In the genomic region with DNA sequence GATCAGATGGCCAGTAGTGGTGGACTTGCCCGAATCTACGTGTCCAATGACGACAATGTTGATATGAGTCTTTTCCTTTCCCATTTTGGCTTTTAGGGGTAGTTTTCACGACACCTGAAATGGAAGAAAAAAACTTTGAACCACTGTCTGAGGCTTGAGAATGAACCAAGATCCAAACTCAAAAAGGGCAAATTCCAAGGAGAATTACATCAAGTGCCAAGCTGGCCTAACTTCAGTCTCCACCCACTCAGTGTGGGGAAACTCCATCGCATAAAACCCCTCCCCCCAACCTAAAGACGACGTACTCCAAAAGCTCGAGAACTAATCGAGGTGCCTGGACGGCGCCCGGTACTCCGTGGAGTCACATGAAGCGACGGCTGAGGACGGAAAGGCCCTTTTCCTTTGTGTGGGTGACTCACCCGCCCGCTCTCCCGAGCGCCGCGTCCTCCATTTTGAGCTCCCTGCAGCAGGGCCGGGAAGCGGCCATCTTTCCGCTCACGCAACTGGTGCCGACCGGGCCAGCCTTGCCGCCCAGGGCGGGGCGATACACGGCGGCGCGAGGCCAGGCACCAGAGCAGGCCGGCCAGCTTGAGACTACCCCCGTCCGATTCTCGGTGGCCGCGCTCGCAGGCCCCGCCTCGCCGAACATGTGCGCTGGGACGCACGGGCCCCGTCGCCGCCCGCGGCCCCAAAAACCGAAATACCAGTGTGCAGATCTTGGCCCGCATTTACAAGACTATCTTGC, we compare ENCODE assay signal across 1 cellular context.
TF ChIP-seq lines count a peak whose summit lies in the region.

No MANE protein-coding gene starts in this region.

TF ChIP-seq in HepG2, 621 proteins besides CTCF, POLR2A, EP300 and RAD21 (continued from another document and continues in another):
- TF ChIP-seq, protein P1, sequence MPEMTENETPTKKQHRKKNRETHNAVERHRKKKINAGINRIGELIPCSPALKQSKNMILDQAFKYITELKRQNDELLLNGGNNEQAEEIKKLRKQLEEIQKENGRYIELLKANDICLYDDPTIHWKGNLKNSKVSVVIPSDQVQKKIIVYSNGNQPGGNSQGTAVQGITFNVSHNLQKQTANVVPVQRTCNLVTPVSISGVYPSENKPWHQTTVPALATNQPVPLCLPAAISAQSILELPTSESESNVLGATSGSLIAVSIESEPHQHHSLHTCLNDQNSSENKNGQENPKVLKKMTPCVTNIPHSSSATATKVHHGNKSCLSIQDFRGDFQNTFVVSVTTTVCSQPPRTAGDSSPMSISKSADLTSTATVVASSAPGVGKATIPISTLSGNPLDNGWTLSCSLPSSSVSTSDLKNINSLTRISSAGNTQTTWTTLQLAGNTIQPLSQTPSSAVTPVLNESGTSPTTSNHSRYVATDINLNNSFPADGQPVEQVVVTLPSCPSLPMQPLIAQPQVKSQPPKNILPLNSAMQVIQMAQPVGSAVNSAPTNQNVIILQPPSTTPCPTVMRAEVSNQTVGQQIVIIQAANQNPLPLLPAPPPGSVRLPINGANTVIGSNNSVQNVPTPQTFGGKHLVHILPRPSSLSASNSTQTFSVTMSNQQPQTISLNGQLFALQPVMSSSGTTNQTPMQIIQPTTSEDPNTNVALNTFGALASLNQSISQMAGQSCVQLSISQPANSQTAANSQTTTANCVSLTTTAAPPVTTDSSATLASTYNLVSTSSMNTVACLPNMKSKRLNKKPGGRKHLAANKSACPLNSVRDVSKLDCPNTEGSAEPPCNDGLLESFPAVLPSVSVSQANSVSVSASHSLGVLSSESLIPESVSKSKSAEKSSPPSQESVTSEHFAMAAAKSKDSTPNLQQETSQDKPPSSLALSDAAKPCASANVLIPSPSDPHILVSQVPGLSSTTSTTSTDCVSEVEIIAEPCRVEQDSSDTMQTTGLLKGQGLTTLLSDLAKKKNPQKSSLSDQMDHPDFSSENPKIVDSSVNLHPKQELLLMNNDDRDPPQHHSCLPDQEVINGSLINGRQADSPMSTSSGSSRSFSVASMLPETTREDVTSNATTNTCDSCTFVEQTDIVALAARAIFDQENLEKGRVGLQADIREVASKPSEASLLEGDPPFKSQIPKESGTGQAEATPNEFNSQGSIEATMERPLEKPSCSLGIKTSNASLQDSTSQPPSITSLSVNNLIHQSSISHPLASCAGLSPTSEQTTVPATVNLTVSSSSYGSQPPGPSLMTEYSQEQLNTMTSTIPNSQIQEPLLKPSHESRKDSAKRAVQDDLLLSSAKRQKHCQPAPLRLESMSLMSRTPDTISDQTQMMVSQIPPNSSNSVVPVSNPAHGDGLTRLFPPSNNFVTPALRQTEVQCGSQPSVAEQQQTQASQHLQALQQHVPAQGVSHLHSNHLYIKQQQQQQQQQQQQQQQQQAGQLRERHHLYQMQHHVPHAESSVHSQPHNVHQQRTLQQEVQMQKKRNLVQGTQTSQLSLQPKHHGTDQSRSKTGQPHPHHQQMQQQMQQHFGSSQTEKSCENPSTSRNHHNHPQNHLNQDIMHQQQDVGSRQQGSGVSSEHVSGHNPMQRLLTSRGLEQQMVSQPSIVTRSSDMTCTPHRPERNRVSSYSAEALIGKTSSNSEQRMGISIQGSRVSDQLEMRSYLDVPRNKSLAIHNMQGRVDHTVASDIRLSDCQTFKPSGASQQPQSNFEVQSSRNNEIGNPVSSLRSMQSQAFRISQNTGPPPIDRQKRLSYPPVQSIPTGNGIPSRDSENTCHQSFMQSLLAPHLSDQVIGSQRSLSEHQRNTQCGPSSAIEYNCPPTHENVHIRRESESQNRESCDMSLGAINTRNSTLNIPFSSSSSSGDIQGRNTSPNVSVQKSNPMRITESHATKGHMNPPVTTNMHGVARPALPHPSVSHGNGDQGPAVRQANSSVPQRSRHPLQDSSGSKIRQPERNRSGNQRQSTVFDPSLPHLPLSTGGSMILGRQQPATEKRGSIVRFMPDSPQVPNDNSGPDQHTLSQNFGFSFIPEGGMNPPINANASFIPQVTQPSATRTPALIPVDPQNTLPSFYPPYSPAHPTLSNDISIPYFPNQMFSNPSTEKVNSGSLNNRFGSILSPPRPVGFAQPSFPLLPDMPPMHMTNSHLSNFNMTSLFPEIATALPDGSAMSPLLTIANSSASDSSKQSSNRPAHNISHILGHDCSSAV (CRISPR knock-in tag; IDR thresholded peaks at IDR 0.05; ENCODE audit: borderline replicate concordance): no peak
- no peak for TF ChIP-seq ARID2 (CRISPR knock-in tag; IDR thresholded peaks at IDR 0.05; ENCODE audit: borderline replicate concordance)
- no peak for TF ChIP-seq ZNF367 (CRISPR knock-in tag; IDR thresholded peaks at IDR 0.05; ENCODE audit: borderline replicate concordance)
- no peak; the same call in 1 of the 2 replicates for TF ChIP-seq ZSCAN12 (CRISPR knock-in tag; IDR thresholded peaks at IDR 0.05)
- TF ChIP-seq AKAP8 (CRISPR knock-in tag; IDR thresholded peaks at IDR 0.05): peak; percentile 93
- TF ChIP-seq TBL1XR1 (IDR thresholded peaks at IDR 0.05; ENCODE audit: borderline replicate concordance, low read length, partially characterized antibody): no peak
- no peak for TF ChIP-seq KDM5B (CRISPR knock-in tag; IDR thresholded peaks at IDR 0.05; ENCODE audit: borderline replicate concordance)
- TF ChIP-seq KLF6 (CRISPR knock-in tag; IDR thresholded peaks at IDR 0.05): peak; percentile 61
- TF ChIP-seq, protein P2, sequence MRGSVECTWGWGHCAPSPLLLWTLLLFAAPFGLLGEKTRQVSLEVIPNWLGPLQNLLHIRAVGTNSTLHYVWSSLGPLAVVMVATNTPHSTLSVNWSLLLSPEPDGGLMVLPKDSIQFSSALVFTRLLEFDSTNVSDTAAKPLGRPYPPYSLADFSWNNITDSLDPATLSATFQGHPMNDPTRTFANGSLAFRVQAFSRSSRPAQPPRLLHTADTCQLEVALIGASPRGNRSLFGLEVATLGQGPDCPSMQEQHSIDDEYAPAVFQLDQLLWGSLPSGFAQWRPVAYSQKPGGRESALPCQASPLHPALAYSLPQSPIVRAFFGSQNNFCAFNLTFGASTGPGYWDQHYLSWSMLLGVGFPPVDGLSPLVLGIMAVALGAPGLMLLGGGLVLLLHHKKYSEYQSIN (CRISPR knock-in tag; IDR thresholded peaks at IDR 0.05; ENCODE audit: borderline replicate concordance): no peak; the same call in 1 of the 2 replicates
- TF ChIP-seq SAP130 (CRISPR knock-in tag; IDR thresholded peaks at IDR 0.05; ENCODE audit: low read depth): no peak
- TF ChIP-seq, protein P3, sequence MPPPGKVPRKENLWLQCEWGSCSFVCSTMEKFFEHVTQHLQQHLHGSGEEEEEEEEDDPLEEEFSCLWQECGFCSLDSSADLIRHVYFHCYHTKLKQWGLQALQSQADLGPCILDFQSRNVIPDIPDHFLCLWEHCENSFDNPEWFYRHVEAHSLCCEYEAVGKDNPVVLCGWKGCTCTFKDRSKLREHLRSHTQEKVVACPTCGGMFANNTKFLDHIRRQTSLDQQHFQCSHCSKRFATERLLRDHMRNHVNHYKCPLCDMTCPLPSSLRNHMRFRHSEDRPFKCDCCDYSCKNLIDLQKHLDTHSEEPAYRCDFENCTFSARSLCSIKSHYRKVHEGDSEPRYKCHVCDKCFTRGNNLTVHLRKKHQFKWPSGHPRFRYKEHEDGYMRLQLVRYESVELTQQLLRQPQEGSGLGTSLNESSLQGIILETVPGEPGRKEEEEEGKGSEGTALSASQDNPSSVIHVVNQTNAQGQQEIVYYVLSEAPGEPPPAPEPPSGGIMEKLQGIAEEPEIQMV (CRISPR knock-in tag; IDR thresholded peaks at IDR 0.05; ENCODE audit: low read depth): no peak
- no peak for TF ChIP-seq CBX1 (IDR thresholded peaks at IDR 0.05; ENCODE audit: low read depth)
- TF ChIP-seq, protein P4, sequence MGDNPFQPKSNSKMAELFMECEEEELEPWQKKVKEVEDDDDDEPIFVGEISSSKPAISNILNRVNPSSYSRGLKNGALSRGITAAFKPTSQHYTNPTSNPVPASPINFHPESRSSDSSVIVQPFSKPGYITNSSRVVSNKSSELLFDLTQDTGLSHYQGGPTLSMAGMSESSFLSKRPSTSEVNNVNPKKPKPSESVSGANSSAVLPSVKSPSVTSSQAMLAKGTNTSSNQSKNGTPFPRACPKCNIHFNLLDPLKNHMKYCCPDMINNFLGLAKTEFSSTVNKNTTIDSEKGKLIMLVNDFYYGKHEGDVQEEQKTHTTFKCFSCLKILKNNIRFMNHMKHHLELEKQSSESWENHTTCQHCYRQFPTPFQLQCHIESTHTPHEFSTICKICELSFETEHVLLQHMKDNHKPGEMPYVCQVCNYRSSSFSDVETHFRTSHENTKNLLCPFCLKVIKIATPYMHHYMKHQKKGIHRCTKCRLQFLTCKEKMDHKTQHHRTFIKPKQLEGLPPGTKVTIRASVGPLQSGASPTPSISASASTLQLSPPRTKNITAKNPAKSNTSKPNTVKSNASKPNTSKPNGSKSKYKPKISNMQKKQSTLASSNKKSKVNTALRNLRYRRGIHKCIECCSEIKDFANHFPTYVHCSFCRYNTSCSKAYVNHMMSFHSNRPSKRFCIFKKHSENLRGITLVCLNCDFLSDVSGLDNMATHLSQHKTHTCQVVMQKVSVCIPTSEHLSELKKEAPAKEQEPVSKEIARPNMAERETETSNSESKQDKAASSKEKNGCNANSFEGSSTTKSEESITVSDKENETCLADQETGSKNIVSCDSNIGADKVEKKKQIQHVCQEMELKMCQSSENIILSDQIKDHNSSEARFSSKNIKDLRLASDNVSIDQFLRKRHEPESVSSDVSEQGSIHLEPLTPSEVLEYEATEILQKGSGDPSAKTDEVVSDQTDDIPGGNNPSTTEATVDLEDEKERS (CRISPR knock-in tag; IDR thresholded peaks at IDR 0.05): no peak
- TF ChIP-seq HMGA1 (CRISPR knock-in tag; conservative IDR thresholded peaks at IDR 0.05): no peak
- 0 out of 2 replicates have a peak, but pooled peaks have one; percentile 4 for TF ChIP-seq ZBTB3 (CRISPR knock-in tag; IDR thresholded peaks at IDR 0.05; ENCODE audit: borderline replicate concordance, low read depth)
- TF ChIP-seq ZNF441 (CRISPR knock-in tag; IDR thresholded peaks at IDR 0.05; ENCODE audit: borderline replicate concordance): no peak
- no peak for TF ChIP-seq ZNF354B (CRISPR knock-in tag; IDR thresholded peaks at IDR 0.05)
- no peak for TF ChIP-seq ZNF143 (CRISPR knock-in tag; IDR thresholded peaks at IDR 0.05)
- TF ChIP-seq, protein P5, sequence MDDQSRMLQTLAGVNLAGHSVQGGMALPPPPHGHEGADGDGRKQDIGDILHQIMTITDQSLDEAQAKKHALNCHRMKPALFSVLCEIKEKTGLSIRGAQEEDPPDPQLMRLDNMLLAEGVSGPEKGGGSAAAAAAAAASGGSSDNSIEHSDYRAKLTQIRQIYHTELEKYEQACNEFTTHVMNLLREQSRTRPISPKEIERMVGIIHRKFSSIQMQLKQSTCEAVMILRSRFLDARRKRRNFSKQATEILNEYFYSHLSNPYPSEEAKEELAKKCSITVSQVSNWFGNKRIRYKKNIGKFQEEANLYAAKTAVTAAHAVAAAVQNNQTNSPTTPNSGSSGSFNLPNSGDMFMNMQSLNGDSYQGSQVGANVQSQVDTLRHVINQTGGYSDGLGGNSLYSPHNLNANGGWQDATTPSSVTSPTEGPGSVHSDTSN (CRISPR knock-in tag; IDR thresholded peaks at IDR 0.05; ENCODE audit: borderline replicate concordance): no peak
- TF ChIP-seq EEA1 (CRISPR knock-in tag; IDR thresholded peaks at IDR 0.05; ENCODE audit: borderline replicate concordance): peak; percentile 89
- TF ChIP-seq, protein P6, sequence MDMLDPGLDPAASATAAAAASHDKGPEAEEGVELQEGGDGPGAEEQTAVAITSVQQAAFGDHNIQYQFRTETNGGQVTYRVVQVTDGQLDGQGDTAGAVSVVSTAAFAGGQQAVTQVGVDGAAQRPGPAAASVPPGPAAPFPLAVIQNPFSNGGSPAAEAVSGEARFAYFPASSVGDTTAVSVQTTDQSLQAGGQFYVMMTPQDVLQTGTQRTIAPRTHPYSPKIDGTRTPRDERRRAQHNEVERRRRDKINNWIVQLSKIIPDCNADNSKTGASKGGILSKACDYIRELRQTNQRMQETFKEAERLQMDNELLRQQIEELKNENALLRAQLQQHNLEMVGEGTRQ (IDR thresholded peaks at IDR 0.05; ENCODE audit: low read depth, low read length): no peak
- TF ChIP-seq, protein P6 (CRISPR knock-in tag; IDR thresholded peaks at IDR 0.05; ENCODE audit: borderline replicate concordance): no peak
- TF ChIP-seq ZNF766 (CRISPR knock-in tag; IDR thresholded peaks at IDR 0.05; ENCODE audit: borderline replicate concordance): no peak
- TF ChIP-seq ZNF224 (CRISPR knock-in tag; IDR thresholded peaks at IDR 0.05): no peak; the same call in 1 of the 2 replicates
- TF ChIP-seq NRL (CRISPR knock-in tag; IDR thresholded peaks at IDR 0.05; ENCODE audit: borderline replicate concordance): no peak
- TF ChIP-seq ZNF484 (CRISPR knock-in tag; IDR thresholded peaks at IDR 0.05; ENCODE audit: borderline replicate concordance, low read depth): no peak; the same call in 1 of the 2 replicates
- TF ChIP-seq MTA3 (CRISPR knock-in tag; IDR thresholded peaks at IDR 0.05): no peak
- TF ChIP-seq, protein P7, sequence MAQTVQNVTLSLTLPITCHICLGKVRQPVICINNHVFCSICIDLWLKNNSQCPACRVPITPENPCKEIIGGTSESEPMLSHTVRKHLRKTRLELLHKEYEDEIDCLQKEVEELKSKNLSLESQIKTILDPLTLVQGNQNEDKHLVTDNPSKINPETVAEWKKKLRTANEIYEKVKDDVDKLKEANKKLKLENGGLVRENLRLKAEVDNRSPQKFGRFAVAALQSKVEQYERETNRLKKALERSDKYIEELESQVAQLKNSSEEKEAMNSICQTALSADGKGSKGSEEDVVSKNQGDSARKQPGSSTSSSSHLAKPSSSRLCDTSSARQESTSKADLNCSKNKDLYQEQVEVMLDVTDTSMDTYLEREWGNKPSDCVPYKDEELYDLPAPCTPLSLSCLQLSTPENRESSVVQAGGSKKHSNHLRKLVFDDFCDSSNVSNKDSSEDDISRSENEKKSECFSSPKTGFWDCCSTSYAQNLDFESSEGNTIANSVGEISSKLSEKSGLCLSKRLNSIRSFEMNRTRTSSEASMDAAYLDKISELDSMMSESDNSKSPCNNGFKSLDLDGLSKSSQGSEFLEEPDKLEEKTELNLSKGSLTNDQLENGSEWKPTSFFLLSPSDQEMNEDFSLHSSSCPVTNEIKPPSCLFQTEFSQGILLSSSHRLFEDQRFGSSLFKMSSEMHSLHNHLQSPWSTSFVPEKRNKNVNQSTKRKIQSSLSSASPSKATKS (CRISPR knock-in tag; IDR thresholded peaks at IDR 0.05): no peak
- TF ChIP-seq BRCA1 (CRISPR knock-in tag; IDR thresholded peaks at IDR 0.05): no peak
- TF ChIP-seq ZNF234 (CRISPR knock-in tag; conservative IDR thresholded peaks at IDR 0.05): peak; percentile 96; the same call in 1 of the 2 replicates
- TF ChIP-seq HMG20B (CRISPR knock-in tag; conservative IDR thresholded peaks at IDR 0.05): no peak
- no peak for TF ChIP-seq ARHGAP35 (CRISPR knock-in tag; IDR thresholded peaks at IDR 0.05; ENCODE audit: borderline replicate concordance)
- TF ChIP-seq, protein P8, sequence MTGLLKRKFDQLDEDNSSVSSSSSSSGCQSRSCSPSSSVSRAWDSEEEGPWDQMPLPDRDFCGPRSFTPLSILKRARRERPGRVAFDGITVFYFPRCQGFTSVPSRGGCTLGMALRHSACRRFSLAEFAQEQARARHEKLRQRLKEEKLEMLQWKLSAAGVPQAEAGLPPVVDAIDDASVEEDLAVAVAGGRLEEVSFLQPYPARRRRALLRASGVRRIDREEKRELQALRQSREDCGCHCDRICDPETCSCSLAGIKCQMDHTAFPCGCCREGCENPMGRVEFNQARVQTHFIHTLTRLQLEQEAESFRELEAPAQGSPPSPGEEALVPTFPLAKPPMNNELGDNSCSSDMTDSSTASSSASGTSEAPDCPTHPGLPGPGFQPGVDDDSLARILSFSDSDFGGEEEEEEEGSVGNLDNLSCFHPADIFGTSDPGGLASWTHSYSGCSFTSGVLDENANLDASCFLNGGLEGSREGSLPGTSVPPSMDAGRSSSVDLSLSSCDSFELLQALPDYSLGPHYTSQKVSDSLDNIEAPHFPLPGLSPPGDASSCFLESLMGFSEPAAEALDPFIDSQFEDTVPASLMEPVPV (CRISPR knock-in tag; IDR thresholded peaks at IDR 0.05): no peak
